2 cellular contexts compared by ENCODE assay signal in the genomic region with DNA sequence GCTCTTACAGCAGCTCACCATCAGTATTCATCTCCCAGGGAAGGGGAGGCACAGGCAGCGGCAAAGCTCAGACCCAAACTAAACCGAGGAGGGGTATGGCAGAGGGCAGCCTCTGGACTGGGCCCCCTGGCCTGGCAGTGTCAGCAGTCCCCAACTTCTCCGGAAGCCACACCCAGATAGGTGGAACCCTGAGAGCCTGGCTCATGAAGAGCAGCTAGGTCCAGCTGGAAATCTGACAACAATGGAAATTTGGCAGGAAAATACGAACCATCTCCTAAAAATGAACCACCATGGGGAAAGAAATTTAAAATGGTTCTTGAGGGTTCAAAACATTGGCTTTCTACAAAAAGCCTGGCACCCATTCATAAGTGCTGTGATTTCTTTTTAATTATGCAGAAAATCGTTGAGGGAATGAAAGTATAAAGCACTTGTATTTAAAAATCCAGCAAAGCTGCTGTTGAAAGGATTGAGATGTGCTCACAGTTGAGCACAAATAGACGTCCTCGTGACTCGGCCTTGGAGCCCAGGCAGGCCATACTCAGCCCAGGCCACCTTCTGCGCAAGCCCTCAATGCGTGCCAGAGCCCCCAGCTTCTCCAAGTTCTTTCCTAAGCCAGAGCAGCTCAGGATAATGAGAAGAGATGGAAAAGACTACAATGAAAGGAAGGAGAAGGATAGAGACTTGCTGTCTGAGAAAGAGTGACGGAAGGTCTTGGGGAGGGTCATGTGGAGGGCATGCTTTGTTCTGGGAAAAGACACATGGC.
TF ChIP-seq lines count a peak whose summit lies in the region.

No MANE protein-coding gene starts in this region.

TF ChIP-seq in IMR-90, 13 proteins besides CTCF, POLR2A, EP300 and RAD21:
- TF ChIP-seq, protein P1, sequence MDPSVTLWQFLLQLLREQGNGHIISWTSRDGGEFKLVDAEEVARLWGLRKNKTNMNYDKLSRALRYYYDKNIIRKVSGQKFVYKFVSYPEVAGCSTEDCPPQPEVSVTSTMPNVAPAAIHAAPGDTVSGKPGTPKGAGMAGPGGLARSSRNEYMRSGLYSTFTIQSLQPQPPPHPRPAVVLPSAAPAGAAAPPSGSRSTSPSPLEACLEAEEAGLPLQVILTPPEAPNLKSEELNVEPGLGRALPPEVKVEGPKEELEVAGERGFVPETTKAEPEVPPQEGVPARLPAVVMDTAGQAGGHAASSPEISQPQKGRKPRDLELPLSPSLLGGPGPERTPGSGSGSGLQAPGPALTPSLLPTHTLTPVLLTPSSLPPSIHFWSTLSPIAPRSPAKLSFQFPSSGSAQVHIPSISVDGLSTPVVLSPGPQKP (IDR thresholded peaks at IDR 0.05; ENCODE audit: borderline replicate concordance, low read depth, low read length): no peak
- TF ChIP-seq CHD1 (IDR thresholded peaks at IDR 0.05; ENCODE audit: low read depth, low read length): no peak

TF ChIP-seq in HepG2, 621 proteins besides CTCF, POLR2A, EP300 and RAD21:
- TF ChIP-seq MAF1 (CRISPR knock-in tag; IDR thresholded peaks at IDR 0.05; ENCODE audit: borderline replicate concordance): no peak
- TF ChIP-seq TARDBP (CRISPR knock-in tag; IDR thresholded peaks at IDR 0.05): no peak
- no peak for TF ChIP-seq ZNF790 (CRISPR knock-in tag; IDR thresholded peaks at IDR 0.05; ENCODE audit: borderline replicate concordance)
- TF ChIP-seq, protein P2, sequence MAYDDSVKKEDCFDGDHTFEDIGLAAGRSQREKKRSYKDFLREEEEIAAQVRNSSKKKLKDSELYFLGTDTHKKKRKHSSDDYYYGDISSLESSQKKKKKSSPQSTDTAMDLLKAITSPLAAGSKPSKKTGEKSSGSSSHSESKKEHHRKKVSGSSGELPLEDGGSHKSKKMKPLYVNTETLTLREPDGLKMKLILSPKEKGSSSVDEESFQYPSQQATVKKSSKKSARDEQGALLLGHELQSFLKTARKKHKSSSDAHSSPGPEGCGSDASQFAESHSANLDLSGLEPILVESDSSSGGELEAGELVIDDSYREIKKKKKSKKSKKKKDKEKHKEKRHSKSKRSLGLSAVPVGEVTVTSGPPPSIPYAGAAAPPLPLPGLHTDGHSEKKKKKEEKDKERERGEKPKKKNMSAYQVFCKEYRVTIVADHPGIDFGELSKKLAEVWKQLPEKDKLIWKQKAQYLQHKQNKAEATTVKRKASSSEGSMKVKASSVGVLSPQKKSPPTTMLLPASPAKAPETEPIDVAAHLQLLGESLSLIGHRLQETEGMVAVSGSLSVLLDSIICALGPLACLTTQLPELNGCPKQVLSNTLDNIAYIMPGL (CRISPR knock-in tag; IDR thresholded peaks at IDR 0.05; ENCODE audit: borderline replicate concordance in 1 of 2, low read depth in 1 of 2): no peak
- no peak for TF ChIP-seq HMG20A (CRISPR knock-in tag; IDR thresholded peaks at IDR 0.05; ENCODE audit: borderline replicate concordance)
- TF ChIP-seq, protein P3, sequence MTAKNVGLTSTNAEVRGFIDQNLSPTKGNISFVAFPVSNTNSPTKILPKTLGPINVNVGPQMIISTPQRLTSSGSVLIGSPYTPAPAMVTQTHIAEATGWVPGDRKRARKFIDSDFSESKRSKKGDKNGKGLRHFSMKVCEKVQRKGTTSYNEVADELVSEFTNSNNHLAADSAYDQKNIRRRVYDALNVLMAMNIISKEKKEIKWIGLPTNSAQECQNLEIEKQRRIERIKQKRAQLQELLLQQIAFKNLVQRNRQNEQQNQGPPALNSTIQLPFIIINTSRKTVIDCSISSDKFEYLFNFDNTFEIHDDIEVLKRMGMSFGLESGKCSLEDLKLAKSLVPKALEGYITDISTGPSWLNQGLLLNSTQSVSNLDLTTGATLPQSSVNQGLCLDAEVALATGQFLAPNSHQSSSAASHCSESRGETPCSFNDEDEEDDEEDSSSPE (CRISPR knock-in tag; IDR thresholded peaks at IDR 0.05): no peak
- TF ChIP-seq, protein P4, sequence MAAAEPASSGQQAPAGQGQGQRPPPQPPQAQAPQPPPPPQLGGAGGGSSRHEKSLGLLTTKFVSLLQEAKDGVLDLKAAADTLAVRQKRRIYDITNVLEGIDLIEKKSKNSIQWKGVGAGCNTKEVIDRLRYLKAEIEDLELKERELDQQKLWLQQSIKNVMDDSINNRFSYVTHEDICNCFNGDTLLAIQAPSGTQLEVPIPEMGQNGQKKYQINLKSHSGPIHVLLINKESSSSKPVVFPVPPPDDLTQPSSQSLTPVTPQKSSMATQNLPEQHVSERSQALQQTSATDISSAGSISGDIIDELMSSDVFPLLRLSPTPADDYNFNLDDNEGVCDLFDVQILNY (CRISPR knock-in tag; conservative IDR thresholded peaks at IDR 0.05): no peak
- TF ChIP-seq, protein P5, sequence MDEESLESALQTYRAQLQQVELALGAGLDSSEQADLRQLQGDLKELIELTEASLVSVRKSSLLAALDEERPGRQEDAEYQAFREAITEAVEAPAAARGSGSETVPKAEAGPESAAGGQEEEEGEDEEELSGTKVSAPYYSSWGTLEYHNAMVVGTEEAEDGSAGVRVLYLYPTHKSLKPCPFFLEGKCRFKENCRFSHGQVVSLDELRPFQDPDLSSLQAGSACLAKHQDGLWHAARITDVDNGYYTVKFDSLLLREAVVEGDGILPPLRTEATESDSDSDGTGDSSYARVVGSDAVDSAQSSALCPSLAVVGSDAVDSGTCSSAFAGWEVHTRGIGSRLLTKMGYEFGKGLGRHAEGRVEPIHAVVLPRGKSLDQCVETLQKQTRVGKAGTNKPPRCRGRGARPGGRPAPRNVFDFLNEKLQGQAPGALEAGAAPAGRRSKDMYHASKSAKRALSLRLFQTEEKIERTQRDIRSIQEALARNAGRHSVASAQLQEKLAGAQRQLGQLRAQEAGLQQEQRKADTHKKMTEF (CRISPR knock-in tag; IDR thresholded peaks at IDR 0.05): no peak
- no peak for TF ChIP-seq ZBTB8A (CRISPR knock-in tag; IDR thresholded peaks at IDR 0.05; ENCODE audit: borderline replicate concordance, low read depth)
